8 cellular contexts compared by ENCODE assay signal in genomic region chr3:105869982-105870381, GRCh38. TPM values are rescaled to one million over a fixed set of nuclear protein-coding genes. Genes with fewer than 3 reads are reported as not detected.
A peak's percentile ranks its signal among the peaks of the same experiment; 100 is the strongest.
DNase-seq lines count a peak whose midpoint lies in the region; ATAC-seq and TF ChIP-seq lines count a peak whose summit lies in the region.

No MANE protein-coding gene starts in this region.

- peak overlapping the region; percentile 37 for H2AFZ ChIP-seq in hepatocyte

- no peaks in the 10 kb centered on the region for H3K27me3 Mint-ChIP-seq in activated B cell treated with CpG ODN at 0.5 μM for 24 hours
- no peaks in the 10 kb centered on the region for H3K27me3 Mint-ChIP-seq in stimulated activated memory B cell treated with anti-CD40 and anti-IgM and Interleukin-4, amounts not matched to agents 10 μg/mL and 1 μg/mL and 100 μg/mL, for 72 hours

- intact Hi-C loops in activated B cell treated with CpG ODN at 0.5 μM for 24 hours (cut with micrococcal nuclease): loop anchor here (1.0 to 5.0 kb wide), 8 partner anchors 12 to 1652 kb away; partner anchors contain the start of gene BBX

- H3K4me1 ChIP-seq in hepatocyte (ENCODE audit: insufficient read depth): peaks cover 23% of the 10 kb centered on the region

- 41% methylated on average over 3 of the region's 3 CpGs for WGBS in hepatocyte (ENCODE audit: low lambda C conversion rate, missing lambda C conversion rate)

- POLR2A ChIA-PET in activated B cell treated with CpG ODN at 0.5 μM for 24 hours (lab: Charles Lee): interaction anchor here (0.6 to 2.9 kb wide), 3 partner anchors 13 to 72 kb away, joined by 3 to 18 read pairs (median 11); no protein-coding TSS in a partner anchor

- TF ChIP-seq CTCF in activated B cell treated with CpG ODN at 0.5 μM for 24 hours (IDR thresholded peaks at IDR 0.05) (no peak), hepatocyte (IDR thresholded peaks at IDR 0.05; ENCODE audit: poor library complexity) (no peak)

- CTCF ChIA-PET in activated B cell treated with CpG ODN at 0.5 μM for 24 hours (lab: Charles Lee): no interaction called here

- no peaks in the 10 kb centered on the region for H3K27me3 ChIP-seq in hepatocyte

- H3K4me3 Mint-ChIP-seq in activated B cell treated with CpG ODN at 0.5 μM for 24 hours: peak overlapping the region; percentile 45
- peak overlapping the region; percentile 45 for H3K4me3 Mint-ChIP-seq in stimulated activated memory B cell treated with anti-CD40 and anti-IgM and Interleukin-4, amounts not matched to agents 10 μg/mL and 1 μg/mL and 100 μg/mL, for 72 hours

- H3K36me3 ChIP-seq in hepatocyte (replicated peaks; ENCODE audit: insufficient read depth, low read depth): no peaks in the 10 kb centered on the region

- H3K27ac ChIP-seq in hepatocyte: peak overlapping the region; percentile 95

- DNase-seq in NCI-H1694 treated with DMSO at 0.1 percent for 48 hours (lab: John Stamatoyannopoulos, UW) (peak; percentile 23), NCI-H1694 (lab: John Stamatoyannopoulos, UW) (no peak), activated B cell treated with CpG ODN at 0.5 μM for 24 hours (no peak), hepatocyte (ENCODE audit: low spot score) (no peak), DMS79 treated with DMSO at 0.1 percent for 48 hours (lab: John Stamatoyannopoulos, UW) (no peak), hepatic stellate cell (ENCODE audit: low spot score) (no peak)

- H3K79me2 ChIP-seq in hepatocyte: peaks cover 35% of the 10 kb centered on the region

- H3K27ac Mint-ChIP-seq in activated B cell treated with CpG ODN at 0.5 μM for 24 hours: peak overlapping the region; percentile 32
- no peak overlapping the region for H3K27ac Mint-ChIP-seq in stimulated activated memory B cell treated with anti-CD40 and anti-IgM and Interleukin-4, amounts not matched to agents 10 μg/mL and 1 μg/mL and 100 μg/mL, for 72 hours

- peak overlapping the region; percentile 75 for H3K4me2 ChIP-seq in hepatocyte

- ATAC-seq in activated B cell treated with CpG ODN at 0.5 μM for 24 hours (ENCODE audit: low read depth): no peak
- ATAC-seq in stimulated activated memory B cell treated with anti-CD40 and anti-IgM and Interleukin-4, amounts not matched to agents 10 μg/mL and 1 μg/mL and 100 μg/mL, for 72 hours: no peak
- no peak for ATAC-seq in GM19395 (IDR thresholded peaks at IDR 0.05; ENCODE audit: unreplicated experiment)

- H3K4me3 ChIP-seq in hepatocyte: peak overlapping the region; percentile 46

- no peaks in the 10 kb centered on the region for H3K9me3 Mint-ChIP-seq in activated B cell treated with CpG ODN at 0.5 μM for 24 hours
- no peaks in the 10 kb centered on the region for H3K9me3 Mint-ChIP-seq in stimulated activated memory B cell treated with anti-CD40 and anti-IgM and Interleukin-4, amounts not matched to agents 10 μg/mL and 1 μg/mL and 100 μg/mL, for 72 hours

- peaks cover 12% of the 10 kb centered on the region for H4K20me1 ChIP-seq in hepatocyte (ENCODE audit: insufficient read depth, poor library complexity, severe bottlenecking)

- no peaks in the 10 kb centered on the region for H3K9me2 ChIP-seq in hepatocyte (replicated peaks; ENCODE audit: insufficient read depth)

- H3K36me3 Mint-ChIP-seq in activated B cell treated with CpG ODN at 0.5 μM for 24 hours (ENCODE audit: low read depth): peaks cover 26% of the 10 kb centered on the region
- no peaks in the 10 kb centered on the region for H3K36me3 Mint-ChIP-seq in stimulated activated memory B cell treated with anti-CD40 and anti-IgM and Interleukin-4, amounts not matched to agents 10 μg/mL and 1 μg/mL and 100 μg/mL, for 72 hours

- peaks cover 43% of the 10 kb centered on the region for H3K4me1 Mint-ChIP-seq in activated B cell treated with CpG ODN at 0.5 μM for 24 hours
- H3K4me1 Mint-ChIP-seq in stimulated activated memory B cell treated with anti-CD40 and anti-IgM and Interleukin-4, amounts not matched to agents 10 μg/mL and 1 μg/mL and 100 μg/mL, for 72 hours: peaks cover 30% of the 10 kb centered on the region

- H3K9me3 ChIP-seq in hepatocyte (ENCODE audit: low read depth): no peaks in the 10 kb centered on the region

RNA-seq across cellular contexts. Expression of gene CBLB, which starts 1.2 kb away (rescaled TPM):
- total RNA-seq in activated B cell treated with CpG ODN at 0.5 μM for 24 hours: 69.2 and 78.1 TPM in 2 replicates
- total RNA-seq in hepatocyte: 29.2 and 56.0 TPM in 2 replicates
- polyA plus RNA-seq in hepatocyte: 21.3 and 22.6 TPM in 2 replicates
